ENCODE assay signal across 7 cellular contexts in the genomic region with DNA sequence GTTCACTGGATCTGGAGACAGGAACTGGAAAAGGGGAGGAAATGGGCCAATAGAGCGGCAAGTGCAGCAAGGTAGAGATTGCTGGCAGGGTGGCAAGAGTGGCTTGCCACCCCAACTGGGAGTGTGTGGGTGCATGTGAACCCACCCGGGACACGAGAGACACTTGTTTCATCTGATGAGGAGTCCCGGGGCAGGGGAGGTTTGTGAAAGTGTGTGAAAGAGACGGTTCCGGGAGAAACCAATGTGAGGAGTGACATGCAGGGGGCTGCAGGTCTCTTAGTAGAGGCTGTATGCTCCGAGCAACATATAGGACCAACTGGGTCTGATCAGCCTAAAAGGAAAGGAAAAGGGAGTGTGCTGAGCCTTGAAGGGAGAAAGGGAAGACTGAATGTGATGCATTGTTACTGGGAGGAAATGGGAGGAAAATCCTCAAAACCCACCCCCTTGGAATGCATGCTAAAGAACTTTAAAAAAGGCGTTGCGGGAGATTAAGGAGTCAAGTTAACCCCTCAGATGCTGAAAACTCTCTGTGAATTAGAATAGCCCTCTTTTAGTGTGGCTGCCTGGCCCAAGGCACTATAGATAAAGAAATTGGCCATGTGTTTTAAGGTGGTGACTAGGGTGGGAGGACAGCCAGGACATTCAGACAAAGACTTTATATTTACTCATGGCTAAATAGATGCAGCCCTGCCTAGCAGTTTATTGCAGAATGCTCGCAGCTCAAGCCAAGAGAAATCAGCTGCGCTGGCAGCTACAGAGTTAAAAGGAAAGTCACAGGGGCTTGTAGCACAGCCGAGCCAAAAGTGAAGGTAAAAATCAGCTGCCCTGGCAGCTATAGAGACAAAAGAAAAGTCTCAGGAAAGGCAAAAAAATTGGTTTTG. TPM values are rescaled to one million over a fixed set of nuclear protein-coding genes. Genes with fewer than 3 reads are reported as not detected.
DNase-seq lines count a peak whose midpoint lies in the region; ATAC-seq and TF ChIP-seq lines count a peak whose summit lies in the region.

No MANE protein-coding gene starts in this region.

- intact Hi-C loops in PC-9 (cut with micrococcal nuclease; ENCODE audit: unreplicated experiment): no loop called here

- H3K27me3 ChIP-seq in SJCRH30: no peaks in the 10 kb centered on the region
- H3K27me3 ChIP-seq in cardiac muscle cell: no peaks in the 10 kb centered on the region
- H3K27me3 ChIP-seq in skeletal muscle satellite cell (ENCODE audit: control insufficient read depth, insufficient read depth, low read length): no peaks in the 10 kb centered on the region
- no peaks in the 10 kb centered on the region for H3K27me3 ChIP-seq in PC-9 (ENCODE audit: insufficient read depth, low read depth)

- BruUV-seq in PC-9 (replicated peaks; lab: Mats Ljungman, UMichigan): no TSS peak

- H3K4me1 Mint-ChIP-seq in stimulated activated memory B cell treated with anti-CD40 and anti-IgM and Interleukin-4, amounts not matched to agents 10 μg/mL and 1 μg/mL and 100 μg/mL, for 72 hours: peaks cover 8% of the 10 kb centered on the region

- H3K27me3 Mint-ChIP-seq in stimulated activated memory B cell treated with anti-CD40 and anti-IgM and Interleukin-4, amounts not matched to agents 10 μg/mL and 1 μg/mL and 100 μg/mL, for 72 hours: no peaks in the 10 kb centered on the region

- peak; percentile 61 for ATAC-seq in GM21529 (IDR thresholded peaks at IDR 0.05; ENCODE audit: unreplicated experiment)
- ATAC-seq in stimulated activated memory B cell treated with anti-CD40 and anti-IgM and Interleukin-4, amounts not matched to agents 10 μg/mL and 1 μg/mL and 100 μg/mL, for 72 hours: no peak

- DNase-seq in SJCRH30 (no peak), cardiac muscle cell (ENCODE audit: low read depth in 1 of 2, low spot score in 1 of 2) (peak; percentile 67 to 77), PC-9 (no peak), NCI-H69 (lab: John Stamatoyannopoulos, UW) (no peak)

- no peak overlapping the region for H3K4me3 Mint-ChIP-seq in stimulated activated memory B cell treated with anti-CD40 and anti-IgM and Interleukin-4, amounts not matched to agents 10 μg/mL and 1 μg/mL and 100 μg/mL, for 72 hours

- H3K9me3 Mint-ChIP-seq in stimulated activated memory B cell treated with anti-CD40 and anti-IgM and Interleukin-4, amounts not matched to agents 10 μg/mL and 1 μg/mL and 100 μg/mL, for 72 hours: no peaks in the 10 kb centered on the region

- H3K9ac ChIP-seq in skeletal muscle satellite cell (ENCODE audit: low read depth, low read length): peak overlapping the region; percentile 73

- H3K9me3 ChIP-seq in SJCRH30 (replicated peaks): no peaks in the 10 kb centered on the region
- H3K9me3 ChIP-seq in cardiac muscle cell (ENCODE audit: low read depth): no peaks in the 10 kb centered on the region
- H3K9me3 ChIP-seq in skeletal muscle satellite cell (replicated peaks; ENCODE audit: low read length): no peaks in the 10 kb centered on the region
- no peaks in the 10 kb centered on the region for H3K9me3 ChIP-seq in PC-9 (ENCODE audit: insufficient read depth, low read depth)

- no peak overlapping the region for H3K27ac Mint-ChIP-seq in stimulated activated memory B cell treated with anti-CD40 and anti-IgM and Interleukin-4, amounts not matched to agents 10 μg/mL and 1 μg/mL and 100 μg/mL, for 72 hours

- H2AFZ ChIP-seq in PC-9: no peak overlapping the region

- no peaks in the 10 kb centered on the region for H3K9me2 ChIP-seq in PC-9 (ENCODE audit: insufficient read depth)

- H3K36me3 Mint-ChIP-seq in stimulated activated memory B cell treated with anti-CD40 and anti-IgM and Interleukin-4, amounts not matched to agents 10 μg/mL and 1 μg/mL and 100 μg/mL, for 72 hours: no peaks in the 10 kb centered on the region

- H3K4me3 ChIP-seq in SJCRH30 (peak overlapping the region; percentile 41), cardiac muscle cell (peak overlapping the region; percentile 69), skeletal muscle satellite cell (ENCODE audit: low read length) (peak overlapping the region; percentile 72), PC-9 (no peak overlapping the region)

- H3K4me1 ChIP-seq in SJCRH30: no peaks in the 10 kb centered on the region
- H3K4me1 ChIP-seq in cardiac muscle cell (ENCODE audit: low read depth): peaks cover 36% of the 10 kb centered on the region
- peaks cover 15% of the 10 kb centered on the region for H3K4me1 ChIP-seq in skeletal muscle satellite cell (ENCODE audit: control insufficient read depth, insufficient read depth, low read length)
- no peaks in the 10 kb centered on the region for H3K4me1 ChIP-seq in PC-9 (replicated peaks; ENCODE audit: insufficient read depth)

- no peaks in the 10 kb centered on the region for H3F3A ChIP-seq in PC-9 (ENCODE audit: insufficient read depth, low read depth)

- H4K20me1 ChIP-seq in PC-9 (ENCODE audit: insufficient read depth): no peaks in the 10 kb centered on the region

- H3K27ac ChIP-seq in SJCRH30: no peak overlapping the region
- peak overlapping the region; percentile 93 for H3K27ac ChIP-seq in cardiac muscle cell
- no peak overlapping the region for H3K27ac ChIP-seq in PC-9

- CTCF ChIA-PET in PC-9 (lab: Charles Lee): no interaction called here

- H3K4me2 ChIP-seq in skeletal muscle satellite cell (ENCODE audit: low read length) (peak overlapping the region; percentile 81), PC-9 (no peak overlapping the region)

- POLR2A ChIA-PET in PC-9 (lab: Charles Lee; ENCODE audit: unreplicated experiment): no interaction called here

- TF ChIP-seq CTCF in cardiac muscle cell (IDR thresholded peaks at IDR 0.05; ENCODE audit: low read depth, low read length) (no peak), PC-9 (conservative IDR thresholded peaks at IDR 0.05) (no peak)

- no peaks in the 10 kb centered on the region for H3K79me2 ChIP-seq in PC-9 (ENCODE audit: low read depth)

- H3K36me3 ChIP-seq in SJCRH30 (no peaks in the 10 kb centered on the region), cardiac muscle cell (no peaks in the 10 kb centered on the region), skeletal muscle satellite cell (ENCODE audit: insufficient read depth, low read length) (no peaks in the 10 kb centered on the region), PC-9 (ENCODE audit: low read depth) (no peaks in the 10 kb centered on the region)

RNA-seq across cellular contexts. Expression of a gene that starts 9.1 kb away (rescaled TPM):
- not detected in 2 replicates for total RNA-seq in SJCRH30 (2014; rRNA removed; shearing (Covaris generic))
- 0.12 TPM in 1 of 2 replicates, not detected in the other for total RNA-seq in cardiac muscle cell
- polyA plus RNA-seq in cardiac muscle cell: 0.12 and 0.22 TPM in 2 replicates
- not detected in 2 replicates for total RNA-seq in skeletal muscle satellite cell (2012; rRNA removed)
- not detected in 2 replicates for total RNA-seq in PC-9 (2021)

RNA-seq across cellular contexts. Expression of a gene that starts 29.8 kb away (rescaled TPM):
- not detected in 2 replicates for total RNA-seq in SJCRH30 (2014; rRNA removed; shearing (Covaris generic))
- total RNA-seq in cardiac muscle cell (5.4 and 6.9 TPM in 2 replicates), PC-9 (2021) (1.9 and 4.0 TPM in 2 replicates)
- polyA plus RNA-seq in cardiac muscle cell: 6.3 and 11.6 TPM in 2 replicates
- not detected in 2 replicates for total RNA-seq in skeletal muscle satellite cell (2012; rRNA removed)

Comparison
In these comparisons a context has a peak if more than half of its experiments do, and no peak if none do; other contexts are left out.
1. DNase-seq: peak in cardiac muscle cell (2 of 2); none in SJCRH30 (0 of 2), PC-9 (0 of 2) and NCI-H69 (single experiment).